ENCODE assay signal across 9 cellular contexts in the genomic region with DNA sequence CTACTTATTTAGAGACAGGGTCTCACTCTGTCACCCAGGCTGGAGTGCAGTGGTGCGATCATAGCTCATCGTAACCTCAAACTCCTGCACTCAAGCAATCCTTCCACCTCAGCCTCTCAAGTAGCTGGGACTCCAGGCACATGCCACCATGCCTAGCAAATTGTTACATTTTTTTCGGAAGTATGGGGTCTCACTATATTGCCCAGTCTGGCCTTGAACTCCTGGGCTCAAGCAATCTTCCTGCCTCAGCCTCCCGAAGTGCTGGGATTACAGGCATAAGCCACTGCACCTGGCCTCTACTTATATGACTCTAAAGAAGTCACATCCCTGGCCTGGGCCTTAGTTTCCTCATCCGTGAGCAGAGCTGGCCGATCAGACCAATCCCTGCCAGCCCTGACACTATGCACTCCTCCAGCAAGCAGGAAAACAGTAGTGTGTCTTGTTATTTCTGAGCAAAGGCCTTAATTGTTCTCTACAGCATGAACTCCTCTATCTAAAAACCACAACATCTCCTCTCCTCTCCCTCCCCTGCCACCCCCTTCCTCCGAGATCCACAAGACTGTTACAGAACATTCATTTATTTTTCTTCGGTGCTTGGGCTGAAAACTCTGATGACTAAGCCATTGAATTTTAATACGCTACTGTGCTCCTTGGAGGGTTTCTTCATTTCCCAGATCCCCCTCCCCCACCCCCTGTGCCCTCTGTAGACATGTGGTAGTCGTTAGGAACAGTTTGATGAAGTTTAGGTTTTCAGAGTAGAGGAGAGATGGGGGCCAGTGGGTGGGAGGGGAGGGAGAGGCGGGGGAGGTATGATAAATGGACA.
DNase-seq lines count a peak whose midpoint lies in the region; ATAC-seq and TF ChIP-seq lines count a peak whose summit lies in the region.
"Had no signal": no experiment of that assay in that cellular context is flagged by ENCODE, and none has a peak within 500 bp of the region (broad histone marks: within the 10 kb centered on the region; RNA-seq: fewer than 3 reads in every experiment).

No MANE protein-coding gene starts in this region.

- CTCF ChIA-PET in activated CD4-positive, alpha-beta memory T cell treated with anti-CD3 and anti-CD28 coated beads, Interleukin-2, amount 10 ng/mL, durations not matched to agents 7 days and 5 days (lab: Charles Lee): no interaction called here

- no peaks in the 10 kb centered on the region for H3K36me3 Mint-ChIP-seq in activated CD4-positive, alpha-beta memory T cell treated with anti-CD3 and anti-CD28 coated beads, Interleukin-2, amount 10 ng/mL, durations not matched to agents 7 days and 5 days (ENCODE audit: low read depth)

- POLR2A ChIA-PET in activated CD4-positive, alpha-beta memory T cell treated with anti-CD3 and anti-CD28 coated beads, Interleukin-2, amount 10 ng/mL, durations not matched to agents 7 days and 5 days (lab: Charles Lee): no interaction called here

- H3K4me3 ChIP-seq in dorsolateral prefrontal cortex: peak overlapping the region in 14 of 59 donors; percentile 1 to 19 (median 7)
- H3K4me3 ChIP-seq in neuron (ENCODE audit: low read length): peak overlapping the region; percentile 3

- peak in 9 of 14 donors; percentile 11 to 58 (median 45) for DNase-seq in C1 segment of cervical spinal cord (lab: John Stamatoyannopoulos, UW)
- peak; percentile 56 for DNase-seq in NOMO-1 treated with dmso at 0.1 percent for 144 hours (lab: John Stamatoyannopoulos, UW; ENCODE audit: unreplicated experiment)
- peak in 6 of 10 donors; percentile 27 to 58 (median 49) for DNase-seq in dorsolateral prefrontal cortex
- no peak for DNase-seq in NCI-H69 (lab: John Stamatoyannopoulos, UW)
- no peak for DNase-seq in activated CD4-positive, alpha-beta memory T cell treated with anti-CD3 and anti-CD28 coated beads, Interleukin-2, amount 10 ng/mL, durations not matched to agents 7 days and 5 days
- DNase-seq: left colon had no signal

- H3K27ac ChIP-seq in dorsolateral prefrontal cortex: peak overlapping the region in 54 of 59 donors; percentile 8 to 89 (median 69)

- peaks cover 2% of the 10 kb centered on the region for H3K4me1 Mint-ChIP-seq in activated CD4-positive, alpha-beta memory T cell treated with anti-CD3 and anti-CD28 coated beads, Interleukin-2, amount 10 ng/mL, durations not matched to agents 7 days and 5 days

- H3K9me3 ChIP-seq in neuron (ENCODE audit: low read length): no peaks in the 10 kb centered on the region

- ATAC-seq in HG02678 (IDR thresholded peaks at IDR 0.05; ENCODE audit: unreplicated experiment) (no peak), HG02588 (IDR thresholded peaks at IDR 0.05; ENCODE audit: unreplicated experiment) (no peak)

- H3K27me3 ChIP-seq in dorsolateral prefrontal cortex (no peaks in the 10 kb centered on the region), neuron (ENCODE audit: insufficient read depth, low read length) (no peaks in the 10 kb centered on the region)

- intact Hi-C loops in dorsolateral prefrontal cortex (cut with DNase I): loop anchor here (1.0 to 5.0 kb wide), 3 partner anchors 92 to 94 kb away; a partner anchor contains a TSS

- H3K9me3 Mint-ChIP-seq in activated CD4-positive, alpha-beta memory T cell treated with anti-CD3 and anti-CD28 coated beads, Interleukin-2, amount 10 ng/mL, durations not matched to agents 7 days and 5 days: no peaks in the 10 kb centered on the region

- H3K4me3 Mint-ChIP-seq in activated CD4-positive, alpha-beta memory T cell treated with anti-CD3 and anti-CD28 coated beads, Interleukin-2, amount 10 ng/mL, durations not matched to agents 7 days and 5 days: no peak overlapping the region

- H3K4me1 ChIP-seq in neuron (ENCODE audit: insufficient read depth, low read length): peaks cover 3% of the 10 kb centered on the region

- no peak for TF ChIP-seq CTCF in dorsolateral prefrontal cortex (IDR thresholded peaks at IDR 0.05 in 54 of 56, conservative IDR thresholded peaks at IDR 0.05 in 2 of 56; ENCODE audit: low read depth in 1 of 56, partially characterized antibody in 56 of 56)

- H3K27ac Mint-ChIP-seq in activated CD4-positive, alpha-beta memory T cell treated with anti-CD3 and anti-CD28 coated beads, Interleukin-2, amount 10 ng/mL, durations not matched to agents 7 days and 5 days: no peak overlapping the region

- no peaks in the 10 kb centered on the region for H3K36me3 ChIP-seq in neuron (ENCODE audit: insufficient read depth, low read length)

- no peak overlapping the region for H2AFZ ChIP-seq in neuron (ENCODE audit: low read depth, low read length)

- no peaks in the 10 kb centered on the region for H3K27me3 Mint-ChIP-seq in activated CD4-positive, alpha-beta memory T cell treated with anti-CD3 and anti-CD28 coated beads, Interleukin-2, amount 10 ng/mL, durations not matched to agents 7 days and 5 days

Comparison
In these comparisons a context has a peak if more than half of its experiments do, and no peak if none do; other contexts are left out.
1. DNase-seq: peak in C1 segment of cervical spinal cord (9 of 14), NOMO-1 treated with dmso at 0.1 percent for 144 hours (single experiment) and dorsolateral prefrontal cortex (6 of 10); none in NCI-H69 (single experiment) and activated CD4-positive, alpha-beta memory T cell treated with anti-CD3 and anti-CD28 coated beads, Interleukin-2, amount 10 ng/mL, durations not matched to agents 7 days and 5 days (single experiment).